ENCODE assay signal across 8 cellular contexts in the genomic region with DNA sequence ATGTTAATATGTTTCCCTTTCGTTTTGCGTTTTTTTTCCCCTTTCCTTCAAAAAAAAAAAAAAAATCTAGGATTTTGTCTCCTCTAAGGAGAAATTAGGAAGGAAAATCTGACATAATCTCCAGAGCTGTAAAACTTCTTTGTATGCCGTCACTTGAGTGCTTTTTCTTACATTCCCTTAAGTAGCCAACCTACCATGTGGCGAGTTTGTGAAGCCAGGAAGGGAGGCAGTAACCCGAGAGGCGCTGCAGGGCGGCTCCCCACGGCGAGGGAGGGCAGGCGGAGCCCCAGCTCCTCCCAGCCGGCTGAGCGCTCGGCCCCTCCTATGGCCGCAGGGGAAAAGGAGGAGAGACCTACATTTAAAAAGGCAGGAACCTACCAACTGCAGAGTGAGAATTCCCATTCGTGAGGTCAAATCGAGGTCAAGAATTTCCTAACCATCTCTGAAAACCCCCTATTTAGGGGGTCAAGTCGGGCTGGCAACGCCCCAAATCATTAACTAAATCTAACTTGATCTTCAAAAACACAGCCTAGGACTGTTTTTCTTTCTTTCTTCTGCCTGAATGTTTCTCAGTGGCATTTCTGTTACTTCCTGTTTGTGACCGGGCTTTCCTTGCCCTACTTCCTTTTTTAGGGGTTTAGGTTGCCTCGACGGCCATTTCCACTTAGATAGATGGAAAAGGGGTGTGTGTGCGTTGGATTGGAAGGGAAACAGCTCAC.
DNase-seq lines count a peak whose midpoint lies in the region; ATAC-seq, FAIRE-seq and TF ChIP-seq lines count a peak whose summit lies in the region.

No MANE protein-coding gene starts in this region.

- H3K27ac ChIP-seq in OCI-LY1 (ENCODE audit: low read depth, low read length, poor library complexity, severe bottlenecking) = no peak overlapping the region

- no peaks in the 10 kb centered on the region for H4K20me1 ChIP-seq in OCI-LY1 (ENCODE audit: insufficient read depth, low read length)

- H3K36me3 ChIP-seq in OCI-LY1 (ENCODE audit: insufficient read depth, low read length) = no peaks in the 10 kb centered on the region

- peaks cover 18% of the 10 kb centered on the region for H3K4me1 ChIP-seq in OCI-LY1 (ENCODE audit: insufficient read depth, low read length, severe bottlenecking)

- H3K9me3 ChIP-seq in OCI-LY1 (ENCODE audit: low read length) = no peaks in the 10 kb centered on the region

- no peaks in the 10 kb centered on the region for H3F3A ChIP-seq in OCI-LY1 (ENCODE audit: insufficient read depth, low read length)

- H3K9me2 ChIP-seq in OCI-LY1 (ENCODE audit: low read depth, low read length) = no peaks in the 10 kb centered on the region

- DNase-seq in D721Med (ENCODE audit: insufficient read length, low spot score) (peak; percentile 35), HUDEP-2 (lab: John Stamatoyannopoulos, UW; ENCODE audit: unreplicated experiment in 76 of 76) (peak in 74 of 76 experiments; percentile 23 to 90 (median 79)), epithelial cell of proximal tubule (ENCODE audit: low read depth) (peak; percentile 89), mucosa of gallbladder (ENCODE audit: low spot score) (peak; percentile 89)
- DNase-seq in activated T-cell treated with anti-CD3 and anti-CD28 coated beads, Interleukin-2, amount 50 U/mL, for 1 hour = peak; percentile 67
- DNase-seq in stimulated activated CD8-positive, alpha-beta memory T cell treated with anti-CD3 and anti-CD28 coated beads, Interleukin-4, amount 100 ng/mL, for 48 hours = peak; percentile 79

- peak overlapping the region; percentile 47 for H3K4me3 ChIP-seq in OCI-LY1 (ENCODE audit: low read depth, low read length, poor library complexity, severe bottlenecking)
- H3K4me3 ChIP-seq in epithelial cell of proximal tubule (ENCODE audit: low read depth, low read length) = peak overlapping the region; percentile 24

- H3K79me2 ChIP-seq in OCI-LY1 (ENCODE audit: insufficient read depth, low read length) = no peaks in the 10 kb centered on the region

- no peaks in the 10 kb centered on the region; the same call in 1 of the 2 replicates for H3K27me3 ChIP-seq in OCI-LY1 (ENCODE audit: insufficient read depth, low read length)

- ATAC-seq in GM21447 (IDR thresholded peaks at IDR 0.05; ENCODE audit: unreplicated experiment) = peak; percentile 84

- TF ChIP-seq CTCF in D721Med (IDR thresholded peaks at IDR 0.05; ENCODE audit: insufficient read depth, missing control alignments) = no peak
- TF ChIP-seq CTCF in OCI-LY1 (IDR thresholded peaks at IDR 0.05; ENCODE audit: low read length) = no peak
- no peak for TF ChIP-seq CTCF in epithelial cell of proximal tubule (conservative IDR thresholded peaks at IDR 0.05; ENCODE audit: low read depth, low read length)

- peak overlapping the region; percentile 38 for H3K4me2 ChIP-seq in OCI-LY1 (ENCODE audit: low read length)

- FAIRE-seq in D721Med (lab: Jason Lieb, UNC) = no peak

- H3K9ac ChIP-seq in OCI-LY1 (ENCODE audit: low read length) = no peak overlapping the region; the same call in 1 of the 2 replicates

- peak overlapping the region; percentile 29; the same call in 1 of the 2 replicates for H2AFZ ChIP-seq in OCI-LY1 (ENCODE audit: low read length)

Comparison
In these comparisons a context has a peak if more than half of its experiments do, and no peak if none do; other contexts are left out.
1. DNase-seq: peak in every context shown above with its lines; median percentile 89 in epithelial cell of proximal tubule; 89 in mucosa of gallbladder; 79 in HUDEP-2; 79 in stimulated activated CD8-positive, alpha-beta memory T cell treated with anti-CD3 and anti-CD28 coated beads, Interleukin-4, amount 100 ng/mL, for 48 hours; 67 in activated T-cell treated with anti-CD3 and anti-CD28 coated beads, Interleukin-2, amount 50 U/mL, for 1 hour; 35 in D721Med.